8 cellular contexts compared by ENCODE assay signal in the genomic region with DNA sequence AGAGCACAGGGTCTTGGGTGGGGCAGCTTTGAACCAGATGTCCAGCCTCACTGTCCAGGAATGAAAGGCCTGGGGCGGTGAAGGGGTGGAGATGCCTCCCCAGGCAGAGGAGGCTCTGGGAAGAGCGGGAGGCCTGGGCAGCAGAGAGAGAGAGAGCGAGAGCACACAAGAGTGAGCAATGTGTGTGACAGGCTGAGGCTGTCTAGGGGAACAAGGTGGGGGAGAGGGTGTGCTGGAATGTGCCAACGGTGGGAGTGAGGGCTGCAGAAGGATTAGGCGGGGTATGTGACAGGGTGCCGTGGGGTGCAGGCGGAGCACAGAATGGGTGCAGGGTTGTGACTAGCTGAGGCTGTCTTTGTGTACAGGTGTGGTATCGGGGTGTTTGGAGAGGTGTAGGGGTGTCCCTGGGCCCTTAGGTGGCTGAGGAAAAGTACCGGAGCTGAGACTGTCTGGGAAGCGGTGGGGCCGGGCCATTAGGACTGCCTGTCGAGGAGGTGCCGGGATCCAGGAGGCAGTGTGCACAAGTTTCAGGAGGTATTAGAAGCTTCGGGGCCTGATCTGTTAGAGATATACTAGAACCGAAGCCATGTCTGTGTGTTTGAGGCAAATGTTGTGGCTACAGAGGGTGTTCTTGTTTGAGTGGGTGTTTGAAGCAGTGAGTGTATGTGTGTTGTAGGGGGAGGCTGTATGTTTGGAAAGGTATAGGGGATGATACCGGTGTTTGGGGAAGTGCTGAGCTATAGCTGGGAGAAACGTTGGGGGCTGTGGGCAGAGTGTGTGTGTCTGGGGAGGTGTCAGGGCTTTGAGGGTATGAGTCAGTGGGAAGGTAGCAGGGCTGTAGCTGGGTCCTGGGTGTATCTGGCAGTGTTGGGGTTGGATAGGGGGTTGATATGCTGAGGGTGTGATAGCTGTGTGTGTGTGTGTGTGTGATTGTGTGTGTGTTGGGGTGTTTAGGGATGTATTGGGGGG. TPM values are rescaled to one million over a fixed set of nuclear protein-coding genes. Genes with fewer than 3 reads are reported as not detected.
A peak's percentile ranks its signal among the peaks of the same experiment; 100 is the strongest.
DNase-seq lines count a peak whose midpoint lies in the region; ATAC-seq, FAIRE-seq and TF ChIP-seq lines count a peak whose summit lies in the region.
"Had no signal": no experiment of that assay in that cellular context is flagged by ENCODE, and none has a peak within 500 bp of the region (broad histone marks: within the 10 kb centered on the region; RNA-seq: fewer than 3 reads in every experiment).

No MANE protein-coding gene starts in this region.

- TF ChIP-seq CTCF in WERI-Rb-1 (IDR thresholded peaks at IDR 0.05; ENCODE audit: low read depth, low read length) (no peak), progenitor cell of endocrine pancreas (IDR thresholded peaks at IDR 0.05; ENCODE audit: unreplicated experiment) (no peak)

- H3K4me3 Mint-ChIP-seq in progenitor cell of endocrine pancreas (ENCODE audit: low read depth) = no peak overlapping the region

- H3K36me3 ChIP-seq in WERI-Rb-1 = no peaks in the 10 kb centered on the region; the same call in 1 of the 2 replicates

- peak; percentile 89 for FAIRE-seq in HTR-8/SVneo (lab: Jason Lieb, UNC)

- H3K9me3 ChIP-seq in WERI-Rb-1 (ENCODE audit: severe bottlenecking) = no peaks in the 10 kb centered on the region

- H3K27ac ChIP-seq in WERI-Rb-1 = peak overlapping the region; percentile 94

- intact Hi-C loops in left cardiac atrium (cut with DNase I) = no loop called here

- no peaks in the 10 kb centered on the region for H3K27me3 ChIP-seq in WERI-Rb-1 (ENCODE audit: insufficient read depth, low read depth, severe bottlenecking)

- DNase-seq in HTR-8/SVneo (ENCODE audit: insufficient read length, low spot score) (no peak), WERI-Rb-1 (no peak), left cardiac atrium (peak; percentile 22), NCI-H748 treated with DMSO at 0.1 percent for 48 hours (lab: John Stamatoyannopoulos, UW) (no peak), progenitor cell of endocrine pancreas (ENCODE audit: low spot score, unreplicated experiment) (no peak), NCI-H526 treated with DMSO at 0.1 percent for 48 hours (lab: John Stamatoyannopoulos, UW) (no peak)
- peak; percentile 49 for DNase-seq in stimulated activated CD8-positive, alpha-beta memory T cell treated with anti-CD3 and anti-CD28 coated beads, Interleukin-4, amount 100 ng/mL, for 48 hours
- DNase-seq: NCI-H1105 had no signal

- H3K9me3 Mint-ChIP-seq in progenitor cell of endocrine pancreas (ENCODE audit: low read depth) = no peaks in the 10 kb centered on the region

- no peaks in the 10 kb centered on the region for H3K36me3 Mint-ChIP-seq in progenitor cell of endocrine pancreas (ENCODE audit: insufficient read depth)

- H3K4me3 ChIP-seq in WERI-Rb-1 (ENCODE audit: low read depth, low read length) = no peak overlapping the region

- peaks cover 21% of the 10 kb centered on the region for H3K4me1 Mint-ChIP-seq in progenitor cell of endocrine pancreas (ENCODE audit: low read depth)

- peak in 1 of 2 donors; percentile 17 for ATAC-seq in left cardiac atrium

- H3K27ac Mint-ChIP-seq in progenitor cell of endocrine pancreas = no peak overlapping the region

- no peaks in the 10 kb centered on the region for H3K27me3 Mint-ChIP-seq in progenitor cell of endocrine pancreas

RNA-seq across cellular contexts. Expression of gene AHDC1, which starts 9.1 kb away (rescaled TPM):
- total RNA-seq in left cardiac atrium (10 to 100 TPM; 37.6 to 39.1 TPM), progenitor cell of endocrine pancreas (53.3 and 56.3 TPM in 2 replicates)

RNA-seq across cellular contexts. Expression of gene FGR, which starts 40.2 kb away (rescaled TPM):
- 10 to 100 TPM in 1 of 2 donors, 1 to 10 TPM in 1; 8.6 to 10.7 TPM for total RNA-seq in left cardiac atrium
- total RNA-seq in progenitor cell of endocrine pancreas = not detected in 2 replicates

Comparison
In these comparisons a context has a peak if more than half of its experiments do, and no peak if none do; other contexts are left out.
1. DNase-seq: peak in left cardiac atrium (single experiment) and stimulated activated CD8-positive, alpha-beta memory T cell treated with anti-CD3 and anti-CD28 coated beads, Interleukin-4, amount 100 ng/mL, for 48 hours (single experiment); none in HTR-8/SVneo (single experiment), WERI-Rb-1 (single experiment), NCI-H748 treated with DMSO at 0.1 percent for 48 hours (single experiment), progenitor cell of endocrine pancreas (single experiment) and NCI-H526 treated with DMSO at 0.1 percent for 48 hours (single experiment).